Comparison of ENCODE assay signal across 19 cellular contexts in the genomic region with DNA sequence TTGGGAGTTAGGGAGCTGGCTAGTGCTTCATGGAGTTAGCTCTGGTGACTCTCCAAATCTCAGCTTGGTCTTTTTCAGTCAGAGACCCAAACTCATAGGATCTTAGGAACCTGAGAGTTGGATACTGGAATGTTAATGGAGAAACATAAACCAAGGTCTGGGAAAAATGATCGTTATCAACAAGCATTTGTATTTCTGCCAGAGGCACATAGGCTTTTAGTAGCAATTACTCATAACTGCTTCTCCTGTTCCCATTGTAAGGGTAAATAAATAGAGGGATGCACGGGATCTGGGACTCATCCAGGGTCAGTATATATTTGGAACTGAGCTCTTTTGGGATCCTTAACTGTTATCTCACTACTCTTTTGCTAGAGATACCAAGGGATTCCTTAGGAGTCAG. TPM values are rescaled to one million over a fixed set of nuclear protein-coding genes. Genes with fewer than 3 reads are reported as not detected.
A peak's percentile ranks its signal among the peaks of the same experiment; 100 is the strongest.
DNase-seq lines count a peak whose midpoint lies in the region; TF ChIP-seq lines count a peak whose summit lies in the region.
"Had no signal": no experiment of that assay in that cellular context is flagged by ENCODE, and none has a peak within 500 bp of the region (broad histone marks: within the 10 kb centered on the region; RNA-seq: fewer than 3 reads in every experiment).

No MANE protein-coding gene starts in this region.

- H3K9me3 ChIP-seq in WERI-Rb-1 (ENCODE audit: severe bottlenecking) = no peaks in the 10 kb centered on the region
- H3K9me3 ChIP-seq in esophagus squamous epithelium = no peaks in the 10 kb centered on the region
- H3K9me3 ChIP-seq: BE2C, Caco-2 had no signal

- H3K27me3 Mint-ChIP-seq in mesothelial cell of epicardium (ENCODE audit: low read depth) (peaks cover 17% of the 10 kb centered on the region), type B pancreatic cell (peaks cover 49% of the 10 kb centered on the region)

- TF ChIP-seq POLR2A in esophagus squamous epithelium (IDR thresholded peaks at IDR 0.05) = no peak

- H3K27ac Mint-ChIP-seq in mesothelial cell of epicardium (peak overlapping the region; percentile 57), type B pancreatic cell (peak overlapping the region; percentile 52)
- H3K27ac Mint-ChIP-seq: CD4-positive, alpha-beta T cell; H9 had no signal

- H3K4me1 ChIP-seq in esophagus squamous epithelium = peaks cover 0 to 52% (median under 1%) of the 10 kb centered on the region in 3 donors
- H3K4me1 ChIP-seq: BE2C had no signal

- H3K27me3 ChIP-seq in WERI-Rb-1 (ENCODE audit: insufficient read depth, low read depth, severe bottlenecking) (peaks cover 93% of the 10 kb centered on the region), esophagus squamous epithelium (peaks cover 0 to 56% (median 0%) of the 10 kb centered on the region in 4 donors)

- 22 to 32% methylated on average over 2 of the region's 2 CpGs for WGBS in esophagus squamous epithelium, 2 donors

- H3K36me3 Mint-ChIP-seq in mesothelial cell of epicardium = no peaks in the 10 kb centered on the region
- H3K36me3 Mint-ChIP-seq in type B pancreatic cell = peaks cover 26% of the 10 kb centered on the region

- no peaks in the 10 kb centered on the region for H3K36me3 ChIP-seq in WERI-Rb-1
- peaks cover 0 to 23% (median 0%) of the 10 kb centered on the region in 3 donors for H3K36me3 ChIP-seq in esophagus squamous epithelium
- H3K36me3 ChIP-seq: BE2C had no signal

- DNase-seq in EH (ENCODE audit: low read depth) = peak; percentile 23
- DNase-seq in M059J (ENCODE audit: low read depth) = peak; percentile 39
- DNase-seq in mesothelial cell of epicardium (ENCODE audit: low spot score in 2 of 2, unreplicated experiment in 2 of 2) = no peak
- DNase-seq in type B pancreatic cell (ENCODE audit: extremely low spot score, unreplicated experiment) = no peak
- no peak for DNase-seq in WERI-Rb-1
- DNase-seq in esophagus squamous epithelium (lab: John Stamatoyannopoulos, UW) = no peak
- DNase-seq in activated naive CD4-positive, alpha-beta T cell (lab: John Stamatoyannopoulos, UW) = no peak
- DNase-seq: ACHN; BE2C; C1 segment of cervical spinal cord; Caco-2; CD4-positive, alpha-beta T cell; DMS153; DMS79; GF-D8; H9 had no signal

- H3K9me3 Mint-ChIP-seq in mesothelial cell of epicardium (no peaks in the 10 kb centered on the region), type B pancreatic cell (no peaks in the 10 kb centered on the region)
- H3K9me3 Mint-ChIP-seq: CD4-positive, alpha-beta T cell; H9 had no signal

- H3K4me3 Mint-ChIP-seq in mesothelial cell of epicardium (peak overlapping the region; percentile 93), type B pancreatic cell (peak overlapping the region; percentile 89)
- H3K4me3 Mint-ChIP-seq: CD4-positive, alpha-beta T cell; H9 had no signal

- no peak for TF ChIP-seq CTCF in mesothelial cell of epicardium (IDR thresholded peaks at IDR 0.05; ENCODE audit: unreplicated experiment)
- TF ChIP-seq CTCF in type B pancreatic cell (conservative IDR thresholded peaks at IDR 0.05) = no peak
- no peak for TF ChIP-seq CTCF in WERI-Rb-1 (IDR thresholded peaks at IDR 0.05; ENCODE audit: low read depth, low read length)
- no peak for TF ChIP-seq CTCF in esophagus squamous epithelium (IDR thresholded peaks at IDR 0.05)

- H3K27ac ChIP-seq in WERI-Rb-1 (no peak overlapping the region), esophagus squamous epithelium (peak overlapping the region in 2 of 4 donors; percentile 91)
- H3K27ac ChIP-seq: HL-60 had no signal

- H3K4me3 ChIP-seq in WERI-Rb-1 (ENCODE audit: low read depth, low read length) (no peak overlapping the region), esophagus squamous epithelium (peak overlapping the region in 1 of 4 donors; percentile 59)

- intact Hi-C loops in esophagus squamous epithelium (cut with DNase I) = no loop called here

- H3K4me1 Mint-ChIP-seq in mesothelial cell of epicardium (peaks cover 74% of the 10 kb centered on the region), type B pancreatic cell (ENCODE audit: unreplicated experiment) (no peaks in the 10 kb centered on the region)

RNA-seq across cellular contexts. Expression of a gene that starts 4.8 kb away (rescaled TPM):
- total RNA-seq in M059J (2014; rRNA removed; shearing (Covaris generic)) = not detected in 2 replicates
- total RNA-seq in mesothelial cell of epicardium (59.8 to 73.5 TPM (median 69.9 TPM) in 3 replicates), type B pancreatic cell (ENCODE audit: low replicate concordance) (62.1 and 186 TPM in 2 replicates), esophagus squamous epithelium (100 to 1,000 TPM in 1 of 4 donors, 10 to 100 TPM in 3; 45.2 to 102 (median 57.6) TPM)
- total RNA-seq: CD4-positive, alpha-beta T cell; H1; H9; HT1080 had no signal

Comparison
In these comparisons a context has a peak if more than half of its experiments do, and no peak if none do; other contexts are left out.
1. DNase-seq: peak in EH (single experiment) and M059J (single experiment); none in mesothelial cell of epicardium (0 of 2), type B pancreatic cell (single experiment), WERI-Rb-1 (single experiment), esophagus squamous epithelium (single experiment) and activated naive CD4-positive, alpha-beta T cell (0 of 4).
2. RNA of a gene that starts 4.8 kb away (total RNA-seq): 59.8 to 73.5 TPM in mesothelial cell of epicardium, 45.2 to 102 TPM in esophagus squamous epithelium and 62.1 to 186 TPM in type B pancreatic cell; not detected in M059J; every median in the first group is over 10 times any median in the second.